In the genomic region with DNA sequence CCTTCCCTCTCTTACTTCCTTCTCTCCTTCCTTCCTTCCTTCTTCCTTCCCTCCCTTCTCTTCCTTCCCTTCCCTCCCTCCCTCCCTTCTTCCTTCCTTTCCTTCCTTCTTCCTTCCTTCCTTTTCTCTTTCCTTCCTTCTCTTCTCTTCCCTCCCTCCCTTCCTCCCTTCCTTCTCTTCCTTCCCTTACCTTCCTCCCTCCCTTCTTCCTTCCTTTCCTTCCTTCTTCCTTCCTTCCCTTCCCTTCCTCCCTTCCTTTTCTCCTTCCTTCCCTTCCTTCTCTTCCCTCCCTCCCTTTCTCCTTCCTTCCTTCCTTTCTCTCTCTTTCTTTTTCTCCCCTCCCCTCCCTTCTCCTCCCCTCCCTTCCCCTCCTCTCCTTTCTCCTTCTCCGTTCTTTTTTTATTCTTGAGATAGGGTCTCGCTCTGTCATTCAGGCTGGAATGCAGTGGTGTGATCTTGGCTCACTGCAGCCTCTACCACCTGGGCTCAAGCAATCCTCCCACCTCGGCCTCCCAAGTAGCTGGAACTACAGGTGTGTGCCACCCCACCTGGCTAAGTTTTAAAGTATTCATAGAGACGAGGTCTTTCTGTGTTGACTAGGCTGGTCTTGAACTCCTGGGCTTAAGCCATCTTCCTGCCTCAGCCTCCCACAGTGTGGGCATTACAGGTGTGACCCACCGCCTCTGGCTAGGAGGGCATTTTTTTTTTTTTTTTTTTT, we compare ENCODE assay signal across 1 cellular context.
TF ChIP-seq lines count a peak whose summit lies in the region.

No MANE protein-coding gene starts in this region.

TF ChIP-seq in HEK293T, 16 proteins besides CTCF, POLR2A, EP300 and RAD21:
- peak; percentile 36; the same call in 1 of the 2 replicates for TF ChIP-seq ZNF384 (IDR thresholded peaks at IDR 0.05)
- no peak for TF ChIP-seq FOXK2 (IDR thresholded peaks at IDR 0.05)
